28 cellular contexts compared by ENCODE assay signal in genomic region chr2:65788556-65788955, GRCh38.
"Had no signal": no experiment of that assay in that cellular context is flagged by ENCODE, and none has a peak within 500 bp of the region (broad histone marks: within the 10 kb centered on the region; RNA-seq: fewer than 3 reads in every experiment).

No MANE protein-coding gene starts in this region.

- DNase-seq: activated CD4-positive, alpha-beta T cell treated with anti-CD3 and anti-CD28 coated beads, Interleukin-2, amount 50 U/mL, for 1 hour; activated CD8-positive, alpha-beta memory T cell treated with anti-CD3 and anti-CD28 coated beads, Interleukin-2, amount 10 ng/mL, durations not matched to agents 7 days and 5 days; activated CD8-positive, alpha-beta T cell treated with anti-CD3 and anti-CD28 coated beads, Interleukin-2, amount 10 ng/mL, durations not matched to agents 7 days and 5 days; activated naive CD4-positive, alpha-beta T cell; activated T-cell treated with anti-CD3 and anti-CD28 coated beads, Interleukin-2, amount 50 U/mL, for 72 hours; anterior cingulate cortex; effector memory CD4-positive, alpha-beta T cell; gastrocnemius medialis; glutamatergic neuron; left colon; naive B cell; nucleus accumbens; stimulated activated CD4-positive, alpha-beta T cell treated with anti-CD3 and anti-CD28 coated beads, Interleukin-15, amount 100 ng/mL, for 24 hours; stimulated activated CD4-positive, alpha-beta T cell treated with anti-CD3 and anti-CD28 coated beads, Interleukin-2, amount 100 ng/mL, for 24 hours; stimulated activated naive B cell treated with anti-CD40 and anti-IgM and Interleukin-4, amounts not matched to agents 10 μg/mL and 1 μg/mL and 100 μg/mL, for 72 hours; stomach; T-helper 1 cell; thyroid gland had no signal

- H3K27me3 Mint-ChIP-seq: activated CD8-positive, alpha-beta memory T cell treated with anti-CD3 and anti-CD28 coated beads, Interleukin-2, amount 10 ng/mL, durations not matched to agents 7 days and 5 days; central memory CD8-positive, alpha-beta T cell had no signal

- H3K4me3 Mint-ChIP-seq: activated CD8-positive, alpha-beta memory T cell treated with anti-CD3 and anti-CD28 coated beads, Interleukin-2, amount 10 ng/mL, durations not matched to agents 7 days and 5 days; activated CD8-positive, alpha-beta T cell treated with anti-CD3 and anti-CD28 coated beads, Interleukin-2, amount 10 ng/mL, durations not matched to agents 7 days and 5 days; activated naive CD8-positive, alpha-beta T cell; activated T-cell treated with anti-CD3 and anti-CD28 coated beads, Interleukin-2, amount 50 U/mL, for 72 hours; central memory CD8-positive, alpha-beta T cell; mesothelial cell of epicardium; naive B cell; stimulated activated naive B cell treated with anti-CD40 and anti-IgM and Interleukin-4, amounts not matched to agents 10 μg/mL and 1 μg/mL and 100 μg/mL, for 72 hours; T-helper 2 cell treated with Interferon-gamma antibody and Interleukin-4, amounts not matched to agents 5 μg/mL and 100 μg/mL, for 36 hours; WTC11 had no signal

- H3K9me3 ChIP-seq: gastrocnemius medialis, right atrium auricular region, stomach, thyroid gland had no signal

- H3K4me2 ChIP-seq: hepatocyte had no signal

- H3K9me3 Mint-ChIP-seq: stimulated activated naive B cell treated with anti-CD40 and anti-IgM and Interleukin-4, amounts not matched to agents 10 μg/mL and 1 μg/mL and 100 μg/mL, for 72 hours; T-helper 2 cell treated with Interferon-gamma antibody and Interleukin-4, amounts not matched to agents 5 μg/mL and 100 μg/mL, for 36 hours; WTC11 had no signal

- H3K4me1 ChIP-seq: gastrocnemius medialis, parathyroid adenoma, right atrium auricular region, stomach, thyroid gland had no signal

- H3K36me3 ChIP-seq: gastrocnemius medialis, right atrium auricular region, stomach, thyroid gland had no signal

- H3K27me3 ChIP-seq: dorsolateral prefrontal cortex, gastrocnemius medialis, hepatocyte, right atrium auricular region, stomach, thyroid gland had no signal

- H3K4me3 ChIP-seq: coronary artery, dorsolateral prefrontal cortex, gastrocnemius medialis, hepatocyte, right atrium auricular region, stomach, thyroid gland had no signal

- H3K36me3 Mint-ChIP-seq: activated CD8-positive, alpha-beta memory T cell treated with anti-CD3 and anti-CD28 coated beads, Interleukin-2, amount 10 ng/mL, durations not matched to agents 7 days and 5 days; activated naive CD8-positive, alpha-beta T cell; mesothelial cell of epicardium; naive B cell; stimulated activated naive B cell treated with anti-CD40 and anti-IgM and Interleukin-4, amounts not matched to agents 10 μg/mL and 1 μg/mL and 100 μg/mL, for 72 hours; WTC11 had no signal

- ATAC-seq: activated CD8-positive, alpha-beta memory T cell treated with anti-CD3 and anti-CD28 coated beads, Interleukin-2, amount 10 ng/mL, durations not matched to agents 7 days and 5 days; activated CD8-positive, alpha-beta T cell treated with anti-CD3 and anti-CD28 coated beads, Interleukin-2, amount 10 ng/mL, durations not matched to agents 7 days and 5 days; activated T-cell treated with anti-CD3 and anti-CD28 coated beads, Interleukin-2, amount 50 U/mL, for 72 hours; gastrocnemius medialis; left colon; stimulated activated naive B cell treated with anti-CD40 and anti-IgM and Interleukin-4, amounts not matched to agents 10 μg/mL and 1 μg/mL and 100 μg/mL, for 72 hours; WTC11 had no signal

- H3K27ac Mint-ChIP-seq: activated CD8-positive, alpha-beta memory T cell treated with anti-CD3 and anti-CD28 coated beads, Interleukin-2, amount 10 ng/mL, durations not matched to agents 7 days and 5 days; activated CD8-positive, alpha-beta T cell treated with anti-CD3 and anti-CD28 coated beads, Interleukin-2, amount 10 ng/mL, durations not matched to agents 7 days and 5 days; activated naive CD8-positive, alpha-beta T cell; activated T-cell treated with anti-CD3 and anti-CD28 coated beads, Interleukin-2, amount 50 U/mL, for 72 hours; mesothelial cell of epicardium; stimulated activated naive B cell treated with anti-CD40 and anti-IgM and Interleukin-4, amounts not matched to agents 10 μg/mL and 1 μg/mL and 100 μg/mL, for 72 hours; T-helper 2 cell treated with Interferon-gamma antibody and Interleukin-4, amounts not matched to agents 5 μg/mL and 100 μg/mL, for 36 hours; WTC11 had no signal

- H2AFZ ChIP-seq: hepatocyte, parathyroid adenoma had no signal

- H3K27ac ChIP-seq: coronary artery, gastrocnemius medialis, hepatocyte, parathyroid adenoma, right atrium auricular region, stomach, thyroid gland had no signal

- H3K4me1 Mint-ChIP-seq: activated CD8-positive, alpha-beta memory T cell treated with anti-CD3 and anti-CD28 coated beads, Interleukin-2, amount 10 ng/mL, durations not matched to agents 7 days and 5 days; central memory CD8-positive, alpha-beta T cell; naive B cell; stimulated activated naive B cell treated with anti-CD40 and anti-IgM and Interleukin-4, amounts not matched to agents 10 μg/mL and 1 μg/mL and 100 μg/mL, for 72 hours had no signal

- H3K79me2 ChIP-seq: hepatocyte, parathyroid adenoma had no signal
